13 cellular contexts compared by ENCODE assay signal in the genomic region with DNA sequence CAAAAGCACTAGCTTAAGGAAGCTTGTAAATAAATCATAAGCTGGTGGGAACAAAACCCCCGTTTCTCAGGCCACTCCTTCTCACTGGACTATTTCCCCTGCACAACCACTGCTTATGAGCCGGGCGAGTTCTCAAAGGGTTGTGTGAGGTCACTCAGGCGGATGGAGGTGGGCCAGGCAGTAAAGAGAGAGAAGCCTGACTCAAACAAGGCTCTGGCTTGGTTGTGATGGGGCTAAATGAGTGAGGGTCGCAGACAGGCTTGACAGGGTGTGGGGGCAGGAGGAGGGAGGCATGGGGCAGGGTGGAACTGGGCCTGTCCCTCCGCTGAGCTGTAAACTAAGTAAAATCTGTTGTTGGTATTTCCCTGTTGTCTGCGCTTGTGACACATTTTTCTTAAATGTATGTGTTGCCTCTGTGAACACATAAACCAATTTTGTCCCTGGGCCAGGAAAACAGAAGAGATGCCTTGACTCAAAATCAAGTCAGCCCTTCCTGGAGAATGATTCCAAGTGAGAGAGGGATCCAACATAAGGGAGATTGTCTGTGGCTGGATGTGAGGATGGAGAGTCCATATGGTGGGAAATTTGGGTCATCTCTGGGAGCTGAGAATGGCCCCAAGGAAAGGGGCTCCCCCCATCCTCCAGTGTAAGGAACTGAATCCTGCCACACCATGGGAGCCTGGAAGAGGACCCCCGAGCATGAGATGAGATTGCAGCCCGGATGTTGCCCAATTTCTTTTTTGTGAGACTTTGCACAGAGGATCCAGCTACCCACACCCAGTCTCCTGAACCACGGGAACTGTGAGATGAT. TPM values are rescaled to one million over a fixed set of nuclear protein-coding genes. Genes with fewer than 3 reads are reported as not detected.
DNase-seq lines count a peak whose midpoint lies in the region; FAIRE-seq and TF ChIP-seq lines count a peak whose summit lies in the region.
"Had no signal": no experiment of that assay in that cellular context is flagged by ENCODE, and none has a peak within 500 bp of the region (broad histone marks: within the 10 kb centered on the region; RNA-seq: fewer than 3 reads in every experiment).

No MANE protein-coding gene starts in this region.

- WGBS in smooth muscle cell (ENCODE audit: low lambda C conversion rate), result 72% methylated on average over 10 of the region's 10 CpGs

- DNase-seq in GM19239 (ENCODE audit: insufficient read length, low spot score), result no peak
- DNase-seq in WERI-Rb-1, result peak; percentile 40
- DNase-seq in iPS-NIHi7 (ENCODE audit: extremely low spot score), result peak; percentile 19
- DNase-seq in smooth muscle cell (lab: John Stamatoyannopoulos, UW; ENCODE audit: unreplicated experiment), result no peak
- no peak for DNase-seq in NCI-H1417 treated with DMSO at 0.1 percent for 48 hours (lab: John Stamatoyannopoulos, UW)
- no peak for DNase-seq in activated CD4-positive, alpha-beta T cell treated with anti-CD3 and anti-CD28 coated beads for 48 hours
- no peak for DNase-seq in NCI-H1930 (lab: John Stamatoyannopoulos, UW)
- DNase-seq: activated CD4-positive, alpha-beta memory T cell treated with anti-CD3 and anti-CD28 coated beads for 36 hours; activated naive CD8-positive, alpha-beta T cell treated with anti-CD3 and anti-CD28 coated beads, Interleukin-2, amount 50 U/mL, for 24 hours; lower lobe of right lung; NCI-H1694 treated with DMSO at 0.1 percent for 48 hours; SHP77 treated with DMSO at 0.1 percent for 48 hours; stimulated activated naive CD4-positive, alpha-beta T cell had no signal

- H3K4me2 ChIP-seq in smooth muscle cell, result no peak overlapping the region

- no peaks in the 10 kb centered on the region for H4K20me1 ChIP-seq in smooth muscle cell (ENCODE audit: low read depth)

- H3K27me3 ChIP-seq in WERI-Rb-1 (ENCODE audit: insufficient read depth, low read depth, severe bottlenecking) (no peaks in the 10 kb centered on the region), smooth muscle cell (ENCODE audit: low read depth) (no peaks in the 10 kb centered on the region)

- peak; percentile 74 for FAIRE-seq in GM19239 (lab: Jason Lieb, UNC)

- H3K79me2 ChIP-seq in smooth muscle cell (ENCODE audit: low read depth), result no peaks in the 10 kb centered on the region

- H3K36me3 ChIP-seq in WERI-Rb-1 (no peaks in the 10 kb centered on the region), smooth muscle cell (ENCODE audit: low read depth) (no peaks in the 10 kb centered on the region)
- H3K36me3 ChIP-seq: lower lobe of right lung had no signal

- H3K27ac ChIP-seq in WERI-Rb-1 (peak overlapping the region; percentile 51), smooth muscle cell (ENCODE audit: low read depth) (no peak overlapping the region)
- H3K27ac ChIP-seq: lower lobe of right lung had no signal

- peak overlapping the region; percentile 18 for H2AFZ ChIP-seq in smooth muscle cell (ENCODE audit: low read depth)

- no peaks in the 10 kb centered on the region for H3F3A ChIP-seq in smooth muscle cell (ENCODE audit: low read depth)

- H3K9me3 ChIP-seq in WERI-Rb-1 (ENCODE audit: severe bottlenecking) (no peaks in the 10 kb centered on the region), smooth muscle cell (replicated peaks; ENCODE audit: low read depth) (no peaks in the 10 kb centered on the region)
- H3K9me3 ChIP-seq: lower lobe of right lung had no signal

- TF ChIP-seq CTCF in WERI-Rb-1 (IDR thresholded peaks at IDR 0.05; ENCODE audit: low read depth, low read length) (no peak), smooth muscle cell (IDR thresholded peaks at IDR 0.05; ENCODE audit: borderline replicate concordance, insufficient read depth, poor library complexity, severe bottlenecking) (no peak)

- no peaks in the 10 kb centered on the region for H3K4me1 ChIP-seq in smooth muscle cell (ENCODE audit: low read depth)
- H3K4me1 ChIP-seq: lower lobe of right lung had no signal

- no peak overlapping the region for H3K9ac ChIP-seq in smooth muscle cell (ENCODE audit: low read depth)

- H3K4me3 ChIP-seq in WERI-Rb-1 (ENCODE audit: low read depth, low read length) (no peak overlapping the region), smooth muscle cell (no peak overlapping the region)
- H3K4me3 ChIP-seq: lower lobe of right lung had no signal

RNA-seq across cellular contexts. Expression of gene CRYM, which starts 13.7 kb away (rescaled TPM):
- total RNA-seq in smooth muscle cell, result 0.31 TPM in 1 of 2 replicates, not detected in the other
- polyA plus RNA-seq in smooth muscle cell, result not detected in 2 replicates
- total RNA-seq: activated CD4-positive, alpha-beta memory T cell treated with anti-CD3 and anti-CD28 coated beads for 36 hours had no signal

RNA-seq across cellular contexts. Expression of gene ANKS4B, which starts 30.9 kb away (rescaled TPM):
- total RNA-seq in smooth muscle cell, result not detected in 2 replicates
- polyA plus RNA-seq in smooth muscle cell, result not detected in 2 replicates
- total RNA-seq: activated CD4-positive, alpha-beta memory T cell treated with anti-CD3 and anti-CD28 coated beads for 36 hours; lower lobe of right lung had no signal

RNA-seq across cellular contexts. Expression of gene ZP2, which starts 53.1 kb away (rescaled TPM):
- not detected in 2 replicates for total RNA-seq in smooth muscle cell
- not detected in 2 replicates for polyA plus RNA-seq in smooth muscle cell
- total RNA-seq: activated CD4-positive, alpha-beta memory T cell treated with anti-CD3 and anti-CD28 coated beads for 36 hours; lower lobe of right lung had no signal

Comparison
In these comparisons a context has a peak if more than half of its experiments do, and no peak if none do; other contexts are left out.
1. DNase-seq: peak in WERI-Rb-1 (single experiment) and iPS-NIHi7 (single experiment); none in GM19239 (single experiment), smooth muscle cell (single experiment), NCI-H1417 treated with DMSO at 0.1 percent for 48 hours (single experiment), activated CD4-positive, alpha-beta T cell treated with anti-CD3 and anti-CD28 coated beads for 48 hours (single experiment) and NCI-H1930 (0 of 2).